15 cellular contexts compared by ENCODE assay signal in the genomic region with DNA sequence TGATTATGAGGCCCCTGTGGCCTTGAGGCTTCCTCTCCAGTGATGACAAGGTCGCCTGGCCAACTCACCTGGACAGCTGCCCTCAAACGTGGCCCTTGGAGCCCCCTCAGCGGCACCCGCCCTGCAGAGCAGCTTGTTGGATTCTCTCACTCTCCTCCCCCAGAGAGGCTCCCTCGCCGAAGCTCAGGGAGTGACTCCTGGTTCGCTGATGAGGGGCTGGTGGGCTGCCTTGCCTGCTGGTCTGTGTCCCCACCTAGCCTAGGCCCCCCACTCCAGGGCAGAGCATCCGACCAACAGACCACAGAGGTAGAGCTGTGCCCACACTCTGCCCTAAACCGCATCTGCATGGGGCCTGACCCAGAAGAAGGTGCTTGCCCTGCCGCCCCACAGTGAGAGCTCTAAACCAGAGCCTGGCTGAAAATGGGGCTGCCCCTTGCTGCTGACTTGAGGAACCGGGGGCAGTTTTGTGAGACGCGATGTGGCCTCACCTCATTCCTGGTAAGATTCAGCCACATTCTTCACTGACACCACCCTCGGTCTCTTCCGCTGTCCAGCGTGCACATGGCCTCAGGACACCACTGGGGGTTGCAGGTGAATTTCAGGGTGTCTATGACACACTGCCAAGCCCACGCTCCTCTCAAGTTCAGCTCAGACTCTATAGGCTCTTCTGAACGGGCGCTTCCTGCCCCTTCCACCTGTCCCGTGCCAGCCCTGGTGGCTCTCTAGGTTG.
DNase-seq lines count a peak whose midpoint lies in the region; ATAC-seq, FAIRE-seq and TF ChIP-seq lines count a peak whose summit lies in the region.
"Had no signal": no experiment of that assay in that cellular context is flagged by ENCODE, and none has a peak within 500 bp of the region (broad histone marks: within the 10 kb centered on the region; RNA-seq: fewer than 3 reads in every experiment).

No MANE protein-coding gene starts in this region.

- ATAC-seq in HG03095 (IDR thresholded peaks at IDR 0.05; ENCODE audit: unreplicated experiment): peak; percentile 51
- no peak for ATAC-seq in right cardiac atrium

- TF ChIP-seq POLR2A in GM12891 (IDR thresholded peaks at IDR 0.05; ENCODE audit: low read depth, low read length): no peak

- no peak overlapping the region for H3K14ac ChIP-seq in mesenchymal stem cell (ENCODE audit: low read length in 2 of 2)

- no peak overlapping the region for H2BK5ac ChIP-seq in mesenchymal stem cell (ENCODE audit: low read depth, low read length, poor library complexity, severe bottlenecking)

- H3K9me3 ChIP-seq in mesenchymal stem cell (ENCODE audit: control insufficient read depth, low read length) (peaks cover 3% of the 10 kb centered on the region), right cardiac atrium (ENCODE audit: control insufficient read depth, low read length) (no peaks in the 10 kb centered on the region)

- peak overlapping the region; percentile 29 to 44 for H2BK12ac ChIP-seq in mesenchymal stem cell (ENCODE audit: low read length in 2 of 2)

- H3K79me1 ChIP-seq in mesenchymal stem cell (replicated peaks; ENCODE audit: low read length, poor library complexity, severe bottlenecking): no peaks in the 10 kb centered on the region

- no peak overlapping the region for H2AFZ ChIP-seq in mesenchymal stem cell (ENCODE audit: low read depth, low read length)

- intact Hi-C loops in right cardiac atrium (cut with DNase I): no loop called here

- WGBS in mesenchymal stem cell: 96% methylated on average over 20 of the region's 20 CpGs
- 93% methylated on average over 20 of the region's 20 CpGs for WGBS in right cardiac atrium

- H3K27ac ChIP-seq in mesenchymal stem cell (ENCODE audit: low read length, poor library complexity, severe bottlenecking) (no peak overlapping the region), caudate nucleus (ENCODE audit: low read depth, low read length) (no peak overlapping the region), right cardiac atrium (ENCODE audit: low read length) (no peak overlapping the region)
- H3K27ac ChIP-seq: stomach had no signal

- H3K36me3 ChIP-seq in mesenchymal stem cell (ENCODE audit: control insufficient read depth in 1 of 2, insufficient read depth in 2 of 2, low read depth in 1 of 2, low read length in 2 of 2): peaks cover 0 to 2% of the 10 kb centered on the region in 2 experiments
- H3K36me3 ChIP-seq: stomach had no signal

- peaks cover 2% of the 10 kb centered on the region for H3K4me1 ChIP-seq in mesenchymal stem cell (ENCODE audit: control insufficient read depth, insufficient read depth, low read depth, low read length)
- peaks cover 3% of the 10 kb centered on the region for H3K4me1 ChIP-seq in right cardiac atrium (ENCODE audit: control insufficient read depth, insufficient read depth, low read length)

- H3K4me2 ChIP-seq in mesenchymal stem cell (ENCODE audit: low read length, poor library complexity, severe bottlenecking): no peak overlapping the region

- H2BK15ac ChIP-seq in mesenchymal stem cell (ENCODE audit: low read depth, poor library complexity, severe bottlenecking): no peak overlapping the region

- peak; percentile 89 for FAIRE-seq in GM12891 (lab: Jason Lieb, UNC)
- FAIRE-seq: GM12892 had no signal

- peak overlapping the region in 1 of 2 experiments; percentile 17 for H3K4ac ChIP-seq in mesenchymal stem cell (ENCODE audit: low read depth in 1 of 2, low read length in 2 of 2)

- H3K18ac ChIP-seq in mesenchymal stem cell (ENCODE audit: low read depth in 1 of 2, low read length in 2 of 2): no peak overlapping the region

- H3K27me3 ChIP-seq in mesenchymal stem cell (ENCODE audit: control insufficient read depth in 1 of 2, insufficient read depth in 1 of 2, low read length in 2 of 2) (no peaks in the 10 kb centered on the region), right cardiac atrium (ENCODE audit: control insufficient read depth, insufficient read depth) (no peaks in the 10 kb centered on the region)
- H3K27me3 ChIP-seq: stomach had no signal

- no peak overlapping the region for H4K91ac ChIP-seq in mesenchymal stem cell (ENCODE audit: low read length)

- H2BK120ac ChIP-seq in mesenchymal stem cell (ENCODE audit: low read depth, low read length): no peak overlapping the region

- H3K9ac ChIP-seq in mesenchymal stem cell (ENCODE audit: low read length): no peak overlapping the region

- TF ChIP-seq CTCF in GM20000 (IDR thresholded peaks at IDR 0.05; ENCODE audit: extremely low read depth, missing control alignments): no peak

- H2AK5ac ChIP-seq in mesenchymal stem cell (ENCODE audit: low read length, severe bottlenecking): no peak overlapping the region

- H3K4me3 ChIP-seq in mesenchymal stem cell (ENCODE audit: insufficient read depth in 1 of 2, low read depth in 1 of 2, low read length in 2 of 2): no peak overlapping the region
- no peak overlapping the region for H3K4me3 ChIP-seq in right cardiac atrium (ENCODE audit: low read length)
- H3K4me3 ChIP-seq: stomach had no signal

- no peak overlapping the region for H4K8ac ChIP-seq in mesenchymal stem cell (ENCODE audit: low read length)

- DNase-seq in GM12891 (ENCODE audit: insufficient read length, low spot score) (no peak), GM20000 (ENCODE audit: low spot score) (peak; percentile 62), mesenchymal stem cell (no peak), HPDE6-E6E7 (ENCODE audit: extremely low spot score) (no peak), NCI-H524 (lab: John Stamatoyannopoulos, UW) (no peak), caudate nucleus (lab: John Stamatoyannopoulos, UW) (no peak), right cardiac atrium (no peak)
- DNase-seq: activated naive CD4-positive, alpha-beta T cell treated with anti-CD3 and anti-CD28 coated beads for 36 hours; DMS79 treated with DMSO at 0.1 percent for 48 hours; NCI-H1436 treated with DMSO at 0.1 percent for 48 hours; NCI-H774; stimulated activated CD4-positive, alpha-beta T cell treated with anti-CD3 and anti-CD28 coated beads, Interleukin-4, amount 100 ng/mL, for 24 hours; stomach had no signal

- no peak overlapping the region for H3K23ac ChIP-seq in mesenchymal stem cell (ENCODE audit: low read length in 2 of 2)

TF ChIP-seq in GM12891, 5 proteins besides CTCF, POLR2A, EP300 and RAD21:
- TF ChIP-seq SPI1 (IDR thresholded peaks at IDR 0.05; ENCODE audit: low read depth, low read length) (peak; percentile 35; the same call in 1 of the 2 replicates), POU2F2 (IDR thresholded peaks at IDR 0.05; ENCODE audit: low read depth, low read length) (no peak), PAX5 (IDR thresholded peaks at IDR 0.05; ENCODE audit: insufficient read depth, low read length, severe bottlenecking) (no peak)
TF ChIP-seq in GM12891: peak in this region for 1.
